In genomic region chr4:142265536-142265935, GRCh38 we compare ENCODE assay signal across 9 cellular contexts.
DNase-seq lines count a peak whose midpoint lies in the region; ATAC-seq and TF ChIP-seq lines count a peak whose summit lies in the region.
"Had no signal": no experiment of that assay in that cellular context is flagged by ENCODE, and none has a peak within 500 bp of the region (broad histone marks: within the 10 kb centered on the region; RNA-seq: fewer than 3 reads in every experiment).

No MANE protein-coding gene starts in this region.

- H3K36me3 ChIP-seq in thoracic aorta (no peaks in the 10 kb centered on the region), gastroesophageal sphincter (no peaks in the 10 kb centered on the region)

- H3K27me3 Mint-ChIP-seq in activated naive CD4-positive, alpha-beta T cell treated with anti-CD3 and anti-CD28 coated beads for 36 hours (ENCODE audit: low read depth), result no peaks in the 10 kb centered on the region
- H3K27me3 Mint-ChIP-seq in activated naive CD4-positive, alpha-beta T cell treated with anti-CD3 and anti-CD28 coated beads, Interleukin-2, amount 10 ng/mL, durations not matched to agents 7 days and 5 days, result no peaks in the 10 kb centered on the region
- no peaks in the 10 kb centered on the region for H3K27me3 Mint-ChIP-seq in activated T-helper 1 cell treated with anti-CD3 and anti-CD28 coated beads, Interleukin-12 subunit alpha, Interleukin-12 subunit beta, Interleukin-2, Interleukin-4 antibody, amounts not matched to agents 30 ng/mL and 10 ng/mL and 1 ng/mL, durations not matched to agents 14 hours and 24 hours and 36 hours (ENCODE audit: insufficient read depth)

- peak; percentile 56 for DNase-seq in activated naive CD4-positive, alpha-beta T cell treated with anti-CD3 and anti-CD28 coated beads for 36 hours
- DNase-seq in activated naive CD4-positive, alpha-beta T cell treated with anti-CD3 and anti-CD28 coated beads, Interleukin-2, amount 10 ng/mL, durations not matched to agents 7 days and 5 days, result no peak
- no peak for DNase-seq in activated T-helper 1 cell treated with anti-CD3 and anti-CD28 coated beads, Interleukin-12 subunit alpha, Interleukin-12 subunit beta, Interleukin-2, Interleukin-4 antibody, amounts not matched to agents 30 ng/mL and 10 ng/mL and 1 ng/mL, durations not matched to agents 14 hours and 24 hours and 36 hours (ENCODE audit: low spot score)
- peak; percentile 62 for DNase-seq in fibroblast of villous mesenchyme (ENCODE audit: low read depth)
- peak; percentile 5 for DNase-seq in thoracic aorta (ENCODE audit: low spot score)
- no peak for DNase-seq in kidney glomerular epithelial cell (lab: John Stamatoyannopoulos, UW)
- DNase-seq in OCI-M2 (lab: John Stamatoyannopoulos, UW; ENCODE audit: unreplicated experiment), result no peak
- DNase-seq: midbrain had no signal

- H3K36me3 Mint-ChIP-seq in activated naive CD4-positive, alpha-beta T cell treated with anti-CD3 and anti-CD28 coated beads for 36 hours (ENCODE audit: low read depth), result peaks cover 56% of the 10 kb centered on the region
- peaks cover 66% of the 10 kb centered on the region for H3K36me3 Mint-ChIP-seq in activated naive CD4-positive, alpha-beta T cell treated with anti-CD3 and anti-CD28 coated beads, Interleukin-2, amount 10 ng/mL, durations not matched to agents 7 days and 5 days
- peaks cover 13% of the 10 kb centered on the region for H3K36me3 Mint-ChIP-seq in activated T-helper 1 cell treated with anti-CD3 and anti-CD28 coated beads, Interleukin-12 subunit alpha, Interleukin-12 subunit beta, Interleukin-2, Interleukin-4 antibody, amounts not matched to agents 30 ng/mL and 10 ng/mL and 1 ng/mL, durations not matched to agents 14 hours and 24 hours and 36 hours (ENCODE audit: low read depth)

- peak overlapping the region; percentile 26 for H3K4me3 Mint-ChIP-seq in activated naive CD4-positive, alpha-beta T cell treated with anti-CD3 and anti-CD28 coated beads for 36 hours
- no peak overlapping the region for H3K4me3 Mint-ChIP-seq in activated naive CD4-positive, alpha-beta T cell treated with anti-CD3 and anti-CD28 coated beads, Interleukin-2, amount 10 ng/mL, durations not matched to agents 7 days and 5 days
- H3K4me3 Mint-ChIP-seq in activated T-helper 1 cell treated with anti-CD3 and anti-CD28 coated beads, Interleukin-12 subunit alpha, Interleukin-12 subunit beta, Interleukin-2, Interleukin-4 antibody, amounts not matched to agents 30 ng/mL and 10 ng/mL and 1 ng/mL, durations not matched to agents 14 hours and 24 hours and 36 hours, result no peak overlapping the region

- H3K4me1 ChIP-seq in thoracic aorta (ENCODE audit: control insufficient read depth in 1 of 2, low read depth in 2 of 2) (peaks cover 21 to 37% of the 10 kb centered on the region in 2 donors), gastroesophageal sphincter (peaks cover 0 to 42% (median 5%) of the 10 kb centered on the region in 3 donors)

- TF ChIP-seq EP300 in gastroesophageal sphincter (IDR thresholded peaks at IDR 0.05), result no peak

- H3K27ac ChIP-seq in thoracic aorta (peak overlapping the region; percentile 61 to 74), gastroesophageal sphincter (peak overlapping the region in 2 of 4 donors; percentile 28 to 62)

- intact Hi-C loops in activated naive CD4-positive, alpha-beta T cell treated with anti-CD3 and anti-CD28 coated beads for 36 hours (cut with micrococcal nuclease), result loop anchor here (5.0 kb wide), 1 partner anchor 447 kb away; no protein-coding TSS in a partner anchor
- intact Hi-C loops in activated T-helper 1 cell treated with anti-CD3 and anti-CD28 coated beads, Interleukin-12 subunit alpha, Interleukin-12 subunit beta, Interleukin-2, Interleukin-4 antibody, amounts not matched to agents 30 ng/mL and 10 ng/mL and 1 ng/mL, durations not matched to agents 14 hours and 24 hours and 36 hours (cut with micrococcal nuclease), result loop anchor here (5.0 kb wide), 1 partner anchor 142 kb away; no protein-coding TSS in a partner anchor

- peak overlapping the region; percentile 88 for H3K27ac Mint-ChIP-seq in activated naive CD4-positive, alpha-beta T cell treated with anti-CD3 and anti-CD28 coated beads for 36 hours
- H3K27ac Mint-ChIP-seq in activated naive CD4-positive, alpha-beta T cell treated with anti-CD3 and anti-CD28 coated beads, Interleukin-2, amount 10 ng/mL, durations not matched to agents 7 days and 5 days, result no peak overlapping the region
- peak overlapping the region; percentile 25 for H3K27ac Mint-ChIP-seq in activated T-helper 1 cell treated with anti-CD3 and anti-CD28 coated beads, Interleukin-12 subunit alpha, Interleukin-12 subunit beta, Interleukin-2, Interleukin-4 antibody, amounts not matched to agents 30 ng/mL and 10 ng/mL and 1 ng/mL, durations not matched to agents 14 hours and 24 hours and 36 hours

- peaks cover 84% of the 10 kb centered on the region for H3K4me1 Mint-ChIP-seq in activated naive CD4-positive, alpha-beta T cell treated with anti-CD3 and anti-CD28 coated beads for 36 hours (ENCODE audit: low read depth)
- peaks cover 52% of the 10 kb centered on the region for H3K4me1 Mint-ChIP-seq in activated naive CD4-positive, alpha-beta T cell treated with anti-CD3 and anti-CD28 coated beads, Interleukin-2, amount 10 ng/mL, durations not matched to agents 7 days and 5 days
- H3K4me1 Mint-ChIP-seq in activated T-helper 1 cell treated with anti-CD3 and anti-CD28 coated beads, Interleukin-12 subunit alpha, Interleukin-12 subunit beta, Interleukin-2, Interleukin-4 antibody, amounts not matched to agents 30 ng/mL and 10 ng/mL and 1 ng/mL, durations not matched to agents 14 hours and 24 hours and 36 hours (ENCODE audit: low read depth), result peaks cover 44% of the 10 kb centered on the region

- ATAC-seq in thoracic aorta (ENCODE audit: insufficient number of reproducible peaks, low FRiP score, low read depth) (peak; percentile 91), gastroesophageal sphincter (no peak)

- 29 to 41% methylated on average over 3 of the region's 3 CpGs for whole genome bisulfite sequencing in gastroesophageal sphincter (ENCODE audit: low coverage in 1 of 2), 2 donors

- H3K9me3 Mint-ChIP-seq in activated naive CD4-positive, alpha-beta T cell treated with anti-CD3 and anti-CD28 coated beads for 36 hours, result no peaks in the 10 kb centered on the region
- no peaks in the 10 kb centered on the region for H3K9me3 Mint-ChIP-seq in activated naive CD4-positive, alpha-beta T cell treated with anti-CD3 and anti-CD28 coated beads, Interleukin-2, amount 10 ng/mL, durations not matched to agents 7 days and 5 days
- no peaks in the 10 kb centered on the region for H3K9me3 Mint-ChIP-seq in activated T-helper 1 cell treated with anti-CD3 and anti-CD28 coated beads, Interleukin-12 subunit alpha, Interleukin-12 subunit beta, Interleukin-2, Interleukin-4 antibody, amounts not matched to agents 30 ng/mL and 10 ng/mL and 1 ng/mL, durations not matched to agents 14 hours and 24 hours and 36 hours

- H3K27me3 ChIP-seq in thoracic aorta (replicated peaks; ENCODE audit: insufficient read depth) (no peaks in the 10 kb centered on the region), gastroesophageal sphincter (no peaks in the 10 kb centered on the region)

- CTCF ChIA-PET in activated naive CD4-positive, alpha-beta T cell treated with anti-CD3 and anti-CD28 coated beads for 36 hours (lab: Charles Lee), result interaction anchor here (2.0 kb wide), 1 partner anchor 17 kb away, joined by 7 read pairs; no protein-coding TSS in a partner anchor
- CTCF ChIA-PET in activated naive CD4-positive, alpha-beta T cell treated with anti-CD3 and anti-CD28 coated beads, Interleukin-2, amount 10 ng/mL, durations not matched to agents 7 days and 5 days (lab: Charles Lee), result interaction anchor here (0.6 to 1.5 kb wide), 2 partner anchors 18 to 84 kb away, joined by 3 to 6 read pairs; no protein-coding TSS in a partner anchor

- no peak for TF ChIP-seq CTCF in fibroblast of villous mesenchyme (IDR thresholded peaks at IDR 0.05; ENCODE audit: insufficient read depth, low read depth, low read length)
- TF ChIP-seq CTCF in thoracic aorta (IDR thresholded peaks at IDR 0.05), result no peak
- no peak for TF ChIP-seq CTCF in gastroesophageal sphincter (IDR thresholded peaks at IDR 0.05)

- H3K4me3 ChIP-seq in fibroblast of villous mesenchyme (ENCODE audit: low read depth, low read length) (no peak overlapping the region), thoracic aorta (peak overlapping the region; percentile 24), gastroesophageal sphincter (no peak overlapping the region)

- H3K9me3 ChIP-seq in thoracic aorta (no peaks in the 10 kb centered on the region), gastroesophageal sphincter (no peaks in the 10 kb centered on the region)

- TF ChIP-seq POLR2A in gastroesophageal sphincter (IDR thresholded peaks at IDR 0.05), result no peak

Comparison
In these comparisons a context has a peak if more than half of its experiments do, and no peak if none do; other contexts are left out.
1. DNase-seq: peak in activated naive CD4-positive, alpha-beta T cell treated with anti-CD3 and anti-CD28 coated beads for 36 hours (single experiment), fibroblast of villous mesenchyme (single experiment) and thoracic aorta (single experiment); none in activated naive CD4-positive, alpha-beta T cell treated with anti-CD3 and anti-CD28 coated beads, Interleukin-2, amount 10 ng/mL, durations not matched to agents 7 days and 5 days (single experiment), activated T-helper 1 cell treated with anti-CD3 and anti-CD28 coated beads, Interleukin-12 subunit alpha, Interleukin-12 subunit beta, Interleukin-2, Interleukin-4 antibody, amounts not matched to agents 30 ng/mL and 10 ng/mL and 1 ng/mL, durations not matched to agents 14 hours and 24 hours and 36 hours (single experiment), kidney glomerular epithelial cell (single experiment) and OCI-M2 (single experiment).